Comparison of ENCODE assay signal across 10 cellular contexts in genomic region chr3:185732782-185733181, GRCh38.
DNase-seq lines count a peak whose midpoint lies in the region; ATAC-seq, FAIRE-seq and TF ChIP-seq lines count a peak whose summit lies in the region.
"Had no signal": no experiment of that assay in that cellular context is flagged by ENCODE, and none has a peak within 500 bp of the region (broad histone marks: within the 10 kb centered on the region; RNA-seq: fewer than 3 reads in every experiment).

No MANE protein-coding gene starts in this region.

- ATAC-seq in sciatic nerve: peak; percentile 67
- ATAC-seq in GM21526 (IDR thresholded peaks at IDR 0.05; ENCODE audit: low FRiP score, unreplicated experiment): no peak
- no peak for ATAC-seq in HG03469 (IDR thresholded peaks at IDR 0.05; ENCODE audit: unreplicated experiment)
- ATAC-seq: activated CD8-positive, alpha-beta T cell treated with anti-CD3 and anti-CD28 coated beads, Interleukin-2, amount 10 ng/mL, durations not matched to agents 7 days and 5 days had no signal

- no peak for TF ChIP-seq POLR2A in H54 (IDR thresholded peaks at IDR 0.05; ENCODE audit: low read depth, low read length)

- intact Hi-C loops in sciatic nerve (cut with DNase I): no loop called here

- TF ChIP-seq CTCF in fibroblast of mammary gland (conservative IDR thresholded peaks at IDR 0.05; ENCODE audit: control insufficient read depth, insufficient read depth, low read depth, low read length): no peak

- no peak overlapping the region for H3K4me3 ChIP-seq in fibroblast of mammary gland (ENCODE audit: control insufficient read depth, low read depth, low read length)

- in situ Hi-C loops in SK-MEL-5 (cut with HindIII; ENCODE audit: low pct_unique_long_range_greater_than_20kb, low sequenced_read_pairs): no loop called here

- DNase-seq in H54 (ENCODE audit: insufficient read length, low spot score) (peak; percentile 55), SK-MEL-5 (ENCODE audit: low read depth, low spot score) (peak; percentile 79), fibroblast of mammary gland (ENCODE audit: low read depth) (peak; percentile 91), sciatic nerve (ENCODE audit: low spot score) (no peak), NCI-H748 (lab: John Stamatoyannopoulos, UW; ENCODE audit: unreplicated experiment) (no peak), NCI-H1417 treated with DMSO at 0.1 percent for 48 hours (lab: John Stamatoyannopoulos, UW) (no peak)
- DNase-seq: activated CD8-positive, alpha-beta T cell treated with anti-CD3 and anti-CD28 coated beads, Interleukin-2, amount 10 ng/mL, durations not matched to agents 7 days and 5 days; amygdala had no signal

- peak; percentile 82 for FAIRE-seq in H54 (lab: Jason Lieb, UNC)

Comparison
In these comparisons a context has a peak if more than half of its experiments do, and no peak if none do; other contexts are left out.
1. DNase-seq: peak in H54 (single experiment), SK-MEL-5 (single experiment) and fibroblast of mammary gland (single experiment); none in sciatic nerve (single experiment), NCI-H748 (single experiment) and NCI-H1417 treated with DMSO at 0.1 percent for 48 hours (single experiment).